21 cellular contexts compared by ENCODE assay signal in genomic region chr4:53981573-53981972, GRCh38.
"Had no signal": no experiment of that assay in that cellular context is flagged by ENCODE, and none has a peak within 500 bp of the region (broad histone marks: within the 10 kb centered on the region; RNA-seq: fewer than 3 reads in every experiment).

No MANE protein-coding gene starts in this region.

- H3K79me2 ChIP-seq: hepatocyte had no signal

- H3K4me3 ChIP-seq: ascending aorta, hepatocyte, left ventricle myocardium inferior, sigmoid colon, thoracic aorta, upper lobe of left lung had no signal

- H3K4me1 ChIP-seq: ascending aorta, foreskin keratinocyte, left ventricle myocardium inferior, sigmoid colon, upper lobe of left lung had no signal

- H2AFZ ChIP-seq: hepatocyte had no signal

- DNase-seq: activated CD4-positive, alpha-beta T cell treated with anti-CD3 and anti-CD28 coated beads for 1 hour; activated CD4-positive, alpha-beta T cell treated with anti-CD3 and anti-CD28 coated beads, Interleukin-2, amount 50 U/mL, for 1 hour; activated gamma-delta T cell treated with Interleukin-2 at 50 U/mL for 16 hours; activated T-cell treated with anti-CD3 and anti-CD28 coated beads, Interleukin-2, amount 50 U/mL, for 1 hour; brain microvascular endothelial cell; central memory CD4-positive, alpha-beta T cell; dermis blood vessel endothelial cell; effector memory CD4-positive, alpha-beta T cell; glutamatergic neuron; left ventricle myocardium inferior; retina; sigmoid colon; stimulated activated CD4-positive, alpha-beta T cell treated with anti-CD3 and anti-CD28 coated beads, Interleukin-2, amount 100 ng/mL, for 48 hours; stimulated activated CD8-positive, alpha-beta memory T cell treated with anti-CD3 and anti-CD28 coated beads, Interleukin-4, amount 100 ng/mL, for 48 hours; stimulated activated naive B cell treated with anti-CD40 and anti-IgM and Interleukin-4, amounts not matched to agents 10 μg/mL and 1 μg/mL and 100 μg/mL, for 72 hours; T-cell; upper lobe of left lung had no signal

- H3K27ac ChIP-seq: ascending aorta, brain microvascular endothelial cell, foreskin keratinocyte, hepatocyte, left ventricle myocardium inferior, sigmoid colon, thoracic aorta, upper lobe of left lung had no signal

- H3K9me3 ChIP-seq: ascending aorta, left ventricle myocardium inferior, sigmoid colon, thoracic aorta, upper lobe of left lung had no signal

- H3K4me2 ChIP-seq: hepatocyte had no signal

- H3K36me3 ChIP-seq: ascending aorta, brain microvascular endothelial cell, left ventricle myocardium inferior, sigmoid colon, thoracic aorta, upper lobe of left lung had no signal

- H3K27me3 ChIP-seq: ascending aorta, brain microvascular endothelial cell, foreskin keratinocyte, hepatocyte, sigmoid colon, upper lobe of left lung had no signal
